In genomic region chr10:113706623-113707022, GRCh38 we compare ENCODE assay signal across 24 cellular contexts. TPM values are rescaled to one million over a fixed set of nuclear protein-coding genes. Genes with fewer than 3 reads are reported as not detected.
DNase-seq lines count a peak whose midpoint lies in the region; ATAC-seq lines count a peak whose summit lies in the region.
"Had no signal": no experiment of that assay in that cellular context is flagged by ENCODE, and none has a peak within 500 bp of the region (broad histone marks: within the 10 kb centered on the region; RNA-seq: fewer than 3 reads in every experiment).

No MANE protein-coding gene starts in this region.

- H3K27me3 Mint-ChIP-seq in T-helper 17 cell: no peaks in the 10 kb centered on the region
- no peaks in the 10 kb centered on the region for H3K27me3 Mint-ChIP-seq in activated T-helper 17 cell treated with anti-CD3 and anti-CD28 coated beads, Interleukin-2, amount 50 U/mL, for 72 hours
- H3K27me3 Mint-ChIP-seq: CD4-positive, alpha-beta memory T cell had no signal

- H3K27ac Mint-ChIP-seq in T-helper 17 cell: peak overlapping the region; percentile 32
- H3K27ac Mint-ChIP-seq in activated T-helper 17 cell treated with anti-CD3 and anti-CD28 coated beads, Interleukin-2, amount 50 U/mL, for 72 hours: peak overlapping the region; percentile 37
- H3K27ac Mint-ChIP-seq in stimulated activated effector memory CD8-positive, alpha-beta T cell treated with anti-CD3 and anti-CD28 coated beads, Interleukin-12 subunit alpha, Interleukin-12 subunit beta, amount 100 ng/mL, for 72 hours: peak overlapping the region; percentile 1
- H3K27ac Mint-ChIP-seq: GM23338, H9 had no signal

- no peak overlapping the region for H3K4me3 Mint-ChIP-seq in T-helper 17 cell
- H3K4me3 Mint-ChIP-seq in activated T-helper 17 cell treated with anti-CD3 and anti-CD28 coated beads, Interleukin-2, amount 50 U/mL, for 72 hours: peak overlapping the region; percentile 4
- no peak overlapping the region for H3K4me3 Mint-ChIP-seq in stimulated activated effector memory CD8-positive, alpha-beta T cell treated with anti-CD3 and anti-CD28 coated beads, Interleukin-12 subunit alpha, Interleukin-12 subunit beta, amount 100 ng/mL, for 72 hours
- H3K4me3 Mint-ChIP-seq: GM23338, H9 had no signal

- peaks cover 4% of the 10 kb centered on the region for H3K36me3 Mint-ChIP-seq in T-helper 17 cell (ENCODE audit: low read depth)
- H3K36me3 Mint-ChIP-seq in activated T-helper 17 cell treated with anti-CD3 and anti-CD28 coated beads, Interleukin-2, amount 50 U/mL, for 72 hours (ENCODE audit: low read depth): peaks cover 11% of the 10 kb centered on the region
- peaks cover 14% of the 10 kb centered on the region for H3K36me3 Mint-ChIP-seq in stimulated activated effector memory CD8-positive, alpha-beta T cell treated with anti-CD3 and anti-CD28 coated beads, Interleukin-12 subunit alpha, Interleukin-12 subunit beta, amount 100 ng/mL, for 72 hours

- no peaks in the 10 kb centered on the region for H3K9me3 ChIP-seq in T-helper 17 cell (ENCODE audit: control insufficient read depth, low read length, poor library complexity, severe bottlenecking)
- H3K9me3 ChIP-seq: MG63, SJCRH30 had no signal

- H3K9me3 Mint-ChIP-seq in activated T-helper 17 cell treated with anti-CD3 and anti-CD28 coated beads, Interleukin-2, amount 50 U/mL, for 72 hours: no peaks in the 10 kb centered on the region
- H3K9me3 Mint-ChIP-seq in stimulated activated effector memory CD8-positive, alpha-beta T cell treated with anti-CD3 and anti-CD28 coated beads, Interleukin-12 subunit alpha, Interleukin-12 subunit beta, amount 100 ng/mL, for 72 hours: no peaks in the 10 kb centered on the region
- H3K9me3 Mint-ChIP-seq: CD4-positive, alpha-beta memory T cell; GM23338; H9 had no signal

- H3K4me1 Mint-ChIP-seq in T-helper 17 cell: peaks cover 29% of the 10 kb centered on the region
- peaks cover 15% of the 10 kb centered on the region for H3K4me1 Mint-ChIP-seq in activated T-helper 17 cell treated with anti-CD3 and anti-CD28 coated beads, Interleukin-2, amount 50 U/mL, for 72 hours
- H3K4me1 Mint-ChIP-seq in stimulated activated effector memory CD8-positive, alpha-beta T cell treated with anti-CD3 and anti-CD28 coated beads, Interleukin-12 subunit alpha, Interleukin-12 subunit beta, amount 100 ng/mL, for 72 hours: peaks cover 23% of the 10 kb centered on the region

- no peak for ATAC-seq in T-helper 17 cell
- peak; percentile 63 for ATAC-seq in activated T-helper 17 cell treated with anti-CD3 and anti-CD28 coated beads, Interleukin-2, amount 50 U/mL, for 72 hours (replicated peaks)
- no peak for ATAC-seq in stimulated activated effector memory CD8-positive, alpha-beta T cell treated with anti-CD3 and anti-CD28 coated beads, Interleukin-12 subunit alpha, Interleukin-12 subunit beta, amount 100 ng/mL, for 72 hours
- ATAC-seq in esophagus mucosa: no peak
- ATAC-seq: Right ventricle myocardium inferior had no signal

- DNase-seq in T-helper 17 cell: no peak
- DNase-seq in dermis blood vessel endothelial cell: peak; percentile 20
- DNase-seq in stimulated activated effector memory CD8-positive, alpha-beta T cell treated with anti-CD3 and anti-CD28 coated beads, Interleukin-12 subunit alpha, Interleukin-12 subunit beta, amount 100 ng/mL, for 72 hours (ENCODE audit: low spot score in 2 of 2): no peak
- no peak for DNase-seq in stimulated activated CD4-positive, alpha-beta T cell treated with anti-CD3 and anti-CD28 coated beads, Interleukin-2, amount 100 ng/mL, for 24 hours
- DNase-seq in cerebellar nuclear complex (lab: John Stamatoyannopoulos, UW): no peak
- DNase-seq: CD4-positive, alpha-beta memory T cell; COR-L47; DMS53; H9; KBM-7; MG63; NCI-H1105 treated with DMSO at 0.1 percent for 48 hours; NCI-H2029 treated with DMSO at 0.1 percent for 48 hours; PC-9 had no signal

RNA-seq across cellular contexts. Expression of gene CASP7, which starts 26.9 kb away (rescaled TPM):
- 10 to 100 TPM; 12.7 to 14.2 TPM for total RNA-seq in T-helper 17 cell
- total RNA-seq in activated T-helper 17 cell treated with anti-CD3 and anti-CD28 coated beads, Interleukin-2, amount 50 U/mL, for 72 hours: 10 to 100 TPM in 1 of 2 donors, 1 to 10 TPM in 1; 6.1 to 19.8 TPM
- 64.5 and 71.8 TPM in 2 replicates for total RNA-seq in dermis blood vessel endothelial cell
- total RNA-seq in esophagus mucosa: 14.0 TPM

RNA-seq across cellular contexts. Expression of gene NRAP, which starts 42.8 kb away (rescaled TPM):
- total RNA-seq in T-helper 17 cell (not detected), dermis blood vessel endothelial cell (not detected in 2 replicates), esophagus mucosa (0.12 TPM)
- not detected for total RNA-seq in activated T-helper 17 cell treated with anti-CD3 and anti-CD28 coated beads, Interleukin-2, amount 50 U/mL, for 72 hours
- total RNA-seq: CD4-positive, alpha-beta memory T cell; Daoy; GM23338; H9; LHCN-M2; PC-9; RPMI7951; SJCRH30 had no signal

RNA-seq across cellular contexts. Expression of gene PLEKHS1, which starts 44.9 kb away (rescaled TPM):
- under 1 TPM in 1 of 2 donors, not detected in 1; 0.13 TPM for total RNA-seq in T-helper 17 cell
- total RNA-seq in activated T-helper 17 cell treated with anti-CD3 and anti-CD28 coated beads, Interleukin-2, amount 50 U/mL, for 72 hours: not detected
- not detected in 2 replicates for total RNA-seq in dermis blood vessel endothelial cell
- total RNA-seq in esophagus mucosa: 1.0 TPM
- total RNA-seq: A673, Daoy, GM23338, H9, LHCN-M2, NCI-H460, Right ventricle myocardium inferior had no signal
